ENCODE assay signal across 9 cellular contexts in the genomic region with DNA sequence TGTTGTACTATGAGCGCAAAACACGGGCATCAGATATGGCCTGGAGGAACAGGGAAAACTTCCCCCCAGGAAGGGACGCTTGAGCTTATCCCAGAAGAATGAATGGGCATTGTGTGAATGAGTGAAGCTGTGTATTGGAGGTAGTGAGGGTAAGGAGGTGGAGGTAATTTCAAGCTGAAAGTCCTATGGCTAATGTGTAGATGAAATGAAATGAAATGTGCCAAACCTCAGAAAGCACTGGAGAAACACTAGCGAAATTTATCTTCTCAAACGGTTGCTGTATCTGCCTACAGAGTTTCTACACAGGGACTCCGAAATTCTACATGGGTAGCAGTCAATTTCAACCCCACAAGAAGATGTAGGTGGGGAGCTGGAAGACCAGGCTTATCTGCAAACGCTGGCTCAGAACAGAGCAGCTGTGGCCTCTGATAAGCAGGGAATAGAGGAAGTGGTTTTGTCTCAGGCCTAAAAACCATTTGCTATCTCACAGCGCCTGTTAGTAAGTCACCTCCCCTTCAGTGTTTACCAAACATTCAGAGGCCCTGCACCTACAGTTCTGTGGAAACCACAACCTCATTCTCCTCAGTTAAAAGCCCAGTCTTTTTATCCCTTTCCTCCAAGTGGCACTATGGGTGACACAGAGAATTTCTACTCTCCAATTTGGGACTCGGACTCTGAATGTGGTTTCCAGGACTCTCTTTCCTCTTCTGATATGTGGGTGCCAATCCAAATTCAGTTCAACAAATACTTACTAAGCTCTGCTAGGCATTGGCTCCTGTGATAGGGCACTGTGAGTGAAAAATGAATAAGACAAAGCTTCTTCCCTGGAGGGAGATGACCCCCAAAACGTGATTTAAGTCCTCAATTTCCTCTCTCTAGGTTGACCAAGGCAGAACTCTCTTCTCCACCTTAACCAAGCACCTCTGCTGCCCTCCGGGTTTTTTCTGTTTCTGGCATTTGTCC. TPM values are rescaled to one million over a fixed set of nuclear protein-coding genes. Genes with fewer than 3 reads are reported as not detected.
DNase-seq lines count a peak whose midpoint lies in the region; ATAC-seq, FAIRE-seq and TF ChIP-seq lines count a peak whose summit lies in the region.
"Had no signal": no experiment of that assay in that cellular context is flagged by ENCODE, and none has a peak within 500 bp of the region (broad histone marks: within the 10 kb centered on the region; RNA-seq: fewer than 3 reads in every experiment).

No MANE protein-coding gene starts in this region.

- peaks cover 0 to 3% of the 10 kb centered on the region in 2 donors for H3K9me3 ChIP-seq in CD4-positive, alpha-beta memory T cell (ENCODE audit: control insufficient read depth in 1 of 2, low read length in 2 of 2)
- no peaks in the 10 kb centered on the region for H3K9me3 ChIP-seq in T-helper 17 cell (ENCODE audit: control insufficient read depth, low read length, poor library complexity, severe bottlenecking)

- peaks cover 46 to 66% (median 55%) of the 10 kb centered on the region in 4 donors for H3K4me1 Mint-ChIP-seq in CD4-positive, alpha-beta memory T cell
- peaks cover 47% of the 10 kb centered on the region for H3K4me1 Mint-ChIP-seq in T-helper 17 cell

- peak overlapping the region in 1 of 2 donors; percentile 3 for H3K4me3 ChIP-seq in CD4-positive, alpha-beta memory T cell (ENCODE audit: low read length in 2 of 2)
- no peak overlapping the region for H3K4me3 ChIP-seq in fibroblast of villous mesenchyme (ENCODE audit: low read depth, low read length)

- H3K27ac ChIP-seq in CD4-positive, alpha-beta memory T cell (ENCODE audit: low read depth, low read length) = peak overlapping the region; percentile 51
- H3K27ac ChIP-seq: epithelial cell of prostate had no signal

- H3K36me3 Mint-ChIP-seq in CD4-positive, alpha-beta memory T cell = peaks cover 10 to 13% of the 10 kb centered on the region in 2 donors
- no peaks in the 10 kb centered on the region for H3K36me3 Mint-ChIP-seq in T-helper 17 cell (ENCODE audit: low read depth)

- H3K27me3 ChIP-seq in CD4-positive, alpha-beta memory T cell (ENCODE audit: insufficient read depth, low read length) = no peaks in the 10 kb centered on the region

- ATAC-seq in HG03354 (IDR thresholded peaks at IDR 0.05; ENCODE audit: poor library complexity, severe bottlenecking, unreplicated experiment) (peak; percentile 95), T-helper 17 cell (peak; percentile 94)
- peak; percentile 91 for ATAC-seq in stimulated activated naive CD8-positive, alpha-beta T cell treated with anti-CD3 and anti-CD28 coated beads, Interleukin-15, Interleukin-2, amounts not matched to agents 100 U/mL and 50 U/mL, for 24 hours

- peak overlapping the region; percentile 36 to 90 (median 81) for H3K4me3 Mint-ChIP-seq in CD4-positive, alpha-beta memory T cell
- H3K4me3 Mint-ChIP-seq in T-helper 17 cell = peak overlapping the region; percentile 80

- DNase-seq in CD4-positive, alpha-beta memory T cell = peak; percentile 72 to 83 (median 75)
- DNase-seq in GM19239 (ENCODE audit: insufficient read length, low spot score) (peak; percentile 61), T-helper 17 cell (peak in 2 of 3 donors; percentile 23 to 24), fibroblast of villous mesenchyme (ENCODE audit: low read depth) (peak; percentile 48), NCI-H82 (lab: John Stamatoyannopoulos, UW) (no peak), head of caudate nucleus (no peak)
- peak; percentile 43 for DNase-seq in stimulated activated naive CD8-positive, alpha-beta T cell treated with anti-CD3 and anti-CD28 coated beads, Interleukin-15, Interleukin-2, amounts not matched to agents 100 U/mL and 50 U/mL, for 24 hours

- H3K27me3 Mint-ChIP-seq in CD4-positive, alpha-beta memory T cell = no peaks in the 10 kb centered on the region
- no peaks in the 10 kb centered on the region for H3K27me3 Mint-ChIP-seq in T-helper 17 cell

- intact Hi-C loops in CD4-positive, alpha-beta memory T cell (cut with micrococcal nuclease) = loop anchor here (1.0 to 5.0 kb wide), 6 partner anchors 17 to 137 kb away; a partner anchor contains a TSS
- intact Hi-C loops in head of caudate nucleus (cut with DNase I) = no loop called here

- peaks cover 0 to 16% (median 9%) of the 10 kb centered on the region in 8 donors for H3K9me3 Mint-ChIP-seq in CD4-positive, alpha-beta memory T cell

- CTCF ChIA-PET in CD4-positive, alpha-beta memory T cell (lab: Charles Lee; ENCODE audit: partially characterized antibody) = interaction anchor here (0.8 to 8.5 kb wide), 20 partner anchors 9 to 135 kb away, joined by 3 to 133 read pairs (median 6); a partner anchor contains a TSS

- POLR2A ChIA-PET in CD4-positive, alpha-beta memory T cell (lab: Charles Lee; ENCODE audit: partially characterized antibody) = interaction anchor here (0.6 to 6.6 kb wide), 37 partner anchors 11 to 228 kb away, joined by 3 to 92 read pairs (median 5); a partner anchor contains a TSS

- peak overlapping the region; percentile 87 to 94 (median 92) for H3K27ac Mint-ChIP-seq in CD4-positive, alpha-beta memory T cell
- peak overlapping the region; percentile 98 for H3K27ac Mint-ChIP-seq in T-helper 17 cell

- no peaks in the 10 kb centered on the region for H3K36me3 ChIP-seq in CD4-positive, alpha-beta memory T cell (ENCODE audit: insufficient read depth, low read length)

- peak; percentile 100 for FAIRE-seq in GM19239 (lab: Jason Lieb, UNC)

- H3K4me1 ChIP-seq in CD4-positive, alpha-beta memory T cell (ENCODE audit: insufficient read depth, low read length) = peaks cover 65% of the 10 kb centered on the region

- TF ChIP-seq CTCF in fibroblast of villous mesenchyme (IDR thresholded peaks at IDR 0.05; ENCODE audit: insufficient read depth, low read depth, low read length) = no peak

RNA-seq across cellular contexts. Expression of a gene that starts 17.1 kb away (rescaled TPM):
- total RNA-seq in CD4-positive, alpha-beta memory T cell = 10 to 100 TPM; 56.4 to 59.1 TPM
- 100 to 1,000 TPM in 1 of 2 donors, 10 to 100 TPM in 1; 96.8 to 105 TPM for polyA plus RNA-seq in CD4-positive, alpha-beta memory T cell
- 10 to 100 TPM; 24.8 to 38.0 TPM for total RNA-seq in T-helper 17 cell
- not detected in 2 replicates for total RNA-seq in fibroblast of villous mesenchyme

RNA-seq across cellular contexts. Expression of a gene that starts 39.1 kb away (rescaled TPM):
- 10 to 100 TPM; 97.5 to 98.9 TPM for total RNA-seq in CD4-positive, alpha-beta memory T cell
- 10 to 100 TPM; 15.9 to 33.6 TPM for polyA plus RNA-seq in CD4-positive, alpha-beta memory T cell
- total RNA-seq in T-helper 17 cell = 10 to 100 TPM; 66.2 to 71.6 TPM
- total RNA-seq in fibroblast of villous mesenchyme = not detected in 2 replicates

Comparison
In these comparisons a context has a peak if more than half of its experiments do, and no peak if none do; other contexts are left out.
1. DNase-seq: peak in CD4-positive, alpha-beta memory T cell (5 of 5), GM19239 (single experiment), T-helper 17 cell (2 of 3), fibroblast of villous mesenchyme (single experiment) and stimulated activated naive CD8-positive, alpha-beta T cell treated with anti-CD3 and anti-CD28 coated beads, Interleukin-15, Interleukin-2, amounts not matched to agents 100 U/mL and 50 U/mL, for 24 hours (single experiment); none in NCI-H82 (single experiment) and head of caudate nucleus (0 of 42).
2. RNA of a gene that starts 17.1 kb away (total RNA-seq): 56.4 to 59.1 TPM in CD4-positive, alpha-beta memory T cell and 24.8 to 38.0 TPM in T-helper 17 cell; not detected in fibroblast of villous mesenchyme; every median in the first group is over 10 times any median in the second.
3. RNA of a gene that starts 39.1 kb away (total RNA-seq): 97.5 to 98.9 TPM in CD4-positive, alpha-beta memory T cell and 66.2 to 71.6 TPM in T-helper 17 cell; not detected in fibroblast of villous mesenchyme; every median in the first group is over 10 times any median in the second.
4. Peak in every context shown above with its lines, with median percentiles within 50 percentile points of each other: ATAC-seq.